Comparison of ENCODE assay signal across 1 cellular context in the genomic region with DNA sequence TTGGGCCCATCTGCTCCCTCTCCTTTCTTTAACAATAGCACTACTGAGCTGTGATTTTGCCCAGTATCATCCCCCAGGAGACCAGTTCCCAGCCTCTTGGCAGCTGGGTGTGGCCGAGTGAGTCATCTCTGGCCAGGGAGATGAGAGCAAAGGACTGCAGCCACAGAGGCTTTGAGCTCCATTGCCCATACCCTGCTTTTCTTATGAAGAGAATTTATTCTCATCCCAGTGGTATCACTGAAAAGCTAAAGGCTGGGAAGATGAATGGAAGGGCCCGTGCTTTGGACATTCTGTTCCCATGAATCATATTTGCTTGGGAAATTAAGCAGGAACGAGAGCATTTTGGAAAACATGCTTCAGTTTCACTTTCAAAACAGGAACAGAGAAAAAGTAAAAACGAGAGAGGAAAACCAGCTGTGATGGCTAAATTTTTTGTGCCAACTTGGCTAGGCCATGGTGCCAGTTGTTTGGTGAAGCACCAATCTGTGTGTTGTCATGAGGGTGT.
TF ChIP-seq lines count a peak whose summit lies in the region.

No MANE protein-coding gene starts in this region.

TF ChIP-seq in HEK293, 187 proteins besides CTCF, POLR2A, EP300 and RAD21 (continued from another document):
- TF ChIP-seq, protein P1, sequence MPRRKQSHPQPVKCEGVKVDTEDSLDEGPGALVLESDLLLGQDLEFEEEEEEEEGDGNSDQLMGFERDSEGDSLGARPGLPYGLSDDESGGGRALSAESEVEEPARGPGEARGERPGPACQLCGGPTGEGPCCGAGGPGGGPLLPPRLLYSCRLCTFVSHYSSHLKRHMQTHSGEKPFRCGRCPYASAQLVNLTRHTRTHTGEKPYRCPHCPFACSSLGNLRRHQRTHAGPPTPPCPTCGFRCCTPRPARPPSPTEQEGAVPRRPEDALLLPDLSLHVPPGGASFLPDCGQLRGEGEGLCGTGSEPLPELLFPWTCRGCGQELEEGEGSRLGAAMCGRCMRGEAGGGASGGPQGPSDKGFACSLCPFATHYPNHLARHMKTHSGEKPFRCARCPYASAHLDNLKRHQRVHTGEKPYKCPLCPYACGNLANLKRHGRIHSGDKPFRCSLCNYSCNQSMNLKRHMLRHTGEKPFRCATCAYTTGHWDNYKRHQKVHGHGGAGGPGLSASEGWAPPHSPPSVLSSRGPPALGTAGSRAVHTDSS (tag by site-specific recombination; IDR thresholded peaks at IDR 0.05): no peak
